ENCODE assay signal across 25 cellular contexts in the genomic region with DNA sequence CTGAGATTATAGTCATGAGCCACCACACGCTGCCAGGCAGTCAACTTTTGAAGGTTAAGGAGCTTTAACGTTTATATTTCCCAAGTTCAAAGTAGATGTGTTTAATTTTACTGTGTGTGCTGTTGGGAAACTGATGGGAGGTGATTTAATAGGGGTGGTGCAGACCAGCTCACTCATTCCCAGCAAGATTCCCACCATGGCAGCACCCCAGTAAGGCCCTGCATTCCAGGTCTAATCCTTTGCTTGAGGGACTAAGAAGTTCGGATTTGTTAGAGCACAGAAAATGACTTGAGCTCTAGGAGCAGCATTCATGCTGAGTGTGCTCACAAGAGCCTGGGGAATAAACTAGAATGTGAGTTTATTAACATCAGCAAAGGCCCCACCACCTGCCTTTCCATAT. TPM values are rescaled to one million over a fixed set of nuclear protein-coding genes. Genes with fewer than 3 reads are reported as not detected.
"Had no signal": no experiment of that assay in that cellular context is flagged by ENCODE, and none has a peak within 500 bp of the region (broad histone marks: within the 10 kb centered on the region; RNA-seq: fewer than 3 reads in every experiment).

No MANE protein-coding gene starts in this region.

- H3K27me3 ChIP-seq: foreskin keratinocyte, tibial nerve had no signal

- ATAC-seq: activated CD8-positive, alpha-beta T cell treated with anti-CD3 and anti-CD28 coated beads for 36 hours; activated T-helper 17 cell treated with anti-CD3 and anti-CD28 coated beads, Interleukin-2, amount 50 U/mL, for 72 hours; effector memory CD8-positive, alpha-beta T cell; T-cell had no signal

- H3K9me3 ChIP-seq: tibial nerve had no signal

- H3K27me3 Mint-ChIP-seq: activated CD4-positive, alpha-beta T cell treated with anti-CD3 and anti-CD28 coated beads, Interleukin-2, amount 10 ng/mL, durations not matched to agents 24 days and 14 days; activated CD8-positive, alpha-beta T cell treated with anti-CD3 and anti-CD28 coated beads for 36 hours; activated naive CD8-positive, alpha-beta T cell treated with anti-CD3 and anti-CD28 coated beads, Interleukin-2, amount 10 ng/mL, durations not matched to agents 7 days and 5 days; activated T-helper 17 cell treated with anti-CD3 and anti-CD28 coated beads, Interleukin-2, amount 50 U/mL, for 72 hours; effector memory CD8-positive, alpha-beta T cell; T-cell had no signal

- H3K4me3 ChIP-seq: lung, tibial nerve had no signal

- H3K4me3 Mint-ChIP-seq: activated CD4-positive, alpha-beta T cell treated with anti-CD3 and anti-CD28 coated beads, Interleukin-2, amount 10 ng/mL, durations not matched to agents 24 days and 14 days; activated CD8-positive, alpha-beta T cell treated with anti-CD3 and anti-CD28 coated beads for 36 hours; activated naive CD8-positive, alpha-beta T cell treated with anti-CD3 and anti-CD28 coated beads, Interleukin-2, amount 10 ng/mL, durations not matched to agents 7 days and 5 days; activated T-helper 17 cell treated with anti-CD3 and anti-CD28 coated beads, Interleukin-2, amount 50 U/mL, for 72 hours; effector memory CD8-positive, alpha-beta T cell; mesothelial cell of epicardium; nephron; T-cell had no signal

- H3K9me3 Mint-ChIP-seq: activated CD4-positive, alpha-beta T cell treated with anti-CD3 and anti-CD28 coated beads, Interleukin-2, amount 10 ng/mL, durations not matched to agents 24 days and 14 days; activated CD8-positive, alpha-beta T cell treated with anti-CD3 and anti-CD28 coated beads for 36 hours; activated naive CD8-positive, alpha-beta T cell treated with anti-CD3 and anti-CD28 coated beads, Interleukin-2, amount 10 ng/mL, durations not matched to agents 7 days and 5 days; activated T-helper 17 cell treated with anti-CD3 and anti-CD28 coated beads, Interleukin-2, amount 50 U/mL, for 72 hours; effector memory CD8-positive, alpha-beta T cell; mesothelial cell of epicardium; nephron; T-cell had no signal

- H3K27ac ChIP-seq: foreskin keratinocyte had no signal

- H3K27ac Mint-ChIP-seq: activated CD4-positive, alpha-beta T cell treated with anti-CD3 and anti-CD28 coated beads, Interleukin-2, amount 10 ng/mL, durations not matched to agents 24 days and 14 days; activated CD8-positive, alpha-beta T cell treated with anti-CD3 and anti-CD28 coated beads for 36 hours; activated naive CD8-positive, alpha-beta T cell treated with anti-CD3 and anti-CD28 coated beads, Interleukin-2, amount 10 ng/mL, durations not matched to agents 7 days and 5 days; activated T-helper 17 cell treated with anti-CD3 and anti-CD28 coated beads, Interleukin-2, amount 50 U/mL, for 72 hours; effector memory CD8-positive, alpha-beta T cell; mesothelial cell of epicardium; nephron; T-cell had no signal

- DNase-seq: activated CD4-positive, alpha-beta T cell treated with anti-CD3 and anti-CD28 coated beads, Interleukin-2, amount 10 ng/mL, durations not matched to agents 24 days and 14 days; activated CD4-positive, CD25-positive, alpha-beta regulatory T cell; activated CD8-positive, alpha-beta T cell treated with anti-CD3 and anti-CD28 coated beads for 36 hours; activated naive CD4-positive, alpha-beta T cell treated with Interleukin-2 at 50 U/mL for 16 hours; activated naive CD8-positive, alpha-beta T cell treated with anti-CD3 and anti-CD28 coated beads, Interleukin-2, amount 10 ng/mL, durations not matched to agents 7 days and 5 days; activated T-cell treated with anti-CD3 and anti-CD28 coated beads, Interleukin-2, amount 50 U/mL, for 1 hour; anterior cingulate cortex; effector memory CD8-positive, alpha-beta T cell; foreskin keratinocyte; nucleus accumbens; posterior cingulate gyrus; stimulated activated CD4-positive, alpha-beta T cell treated with anti-CD3 and anti-CD28 coated beads, Interleukin-12 subunit alpha, Interleukin-12 subunit beta, amount 100 ng/mL, for 4 hours; stimulated activated CD4-positive, alpha-beta T cell treated with anti-CD3 and anti-CD28 coated beads, Interleukin-1b, Interleukin-23, amount 100 ng/mL, for 48 hours; stimulated activated CD8-positive, alpha-beta memory T cell treated with anti-CD3 and anti-CD28 coated beads, Interleukin-4, amount 100 ng/mL, for 48 hours; stimulated activated naive CD4-positive, alpha-beta T cell; T-cell; T-helper 9 cell had no signal

- H3K4me1 Mint-ChIP-seq: activated CD4-positive, alpha-beta T cell treated with anti-CD3 and anti-CD28 coated beads, Interleukin-2, amount 10 ng/mL, durations not matched to agents 24 days and 14 days; activated naive CD8-positive, alpha-beta T cell treated with anti-CD3 and anti-CD28 coated beads, Interleukin-2, amount 10 ng/mL, durations not matched to agents 7 days and 5 days; activated T-helper 17 cell treated with anti-CD3 and anti-CD28 coated beads, Interleukin-2, amount 50 U/mL, for 72 hours; T-cell had no signal

RNA-seq across cellular contexts. Expression of a gene that starts 35.8 kb away (rescaled TPM):
- total RNA-seq: activated CD4-positive, alpha-beta T cell treated with anti-CD3 and anti-CD28 coated beads, Interleukin-2, amount 10 ng/mL, durations not matched to agents 24 days and 14 days; activated CD8-positive, alpha-beta T cell treated with anti-CD3 and anti-CD28 coated beads for 36 hours; activated naive CD8-positive, alpha-beta T cell treated with anti-CD3 and anti-CD28 coated beads, Interleukin-2, amount 10 ng/mL, durations not matched to agents 7 days and 5 days; activated T-helper 17 cell treated with anti-CD3 and anti-CD28 coated beads, Interleukin-2, amount 50 U/mL, for 72 hours; cerebellum; dermis microvascular lymphatic vessel endothelial cell; subcutaneous adipose tissue; T-cell; tibial nerve had no signal
